ENCODE assay signal across 9 cellular contexts in genomic region chr1:236904874-236905741, GRCh38.
A peak's percentile ranks its signal among the peaks of the same experiment; 100 is the strongest.
DNase-seq lines count a peak whose midpoint lies in the region; ATAC-seq and TF ChIP-seq lines count a peak whose summit lies in the region.
"Had no signal": no experiment of that assay in that cellular context is flagged by ENCODE, and none has a peak within 500 bp of the region (broad histone marks: within the 10 kb centered on the region; RNA-seq: fewer than 3 reads in every experiment).

No MANE protein-coding gene starts in this region.

- H3K4me1 ChIP-seq in cardiac muscle cell (ENCODE audit: low read depth) = peaks cover 34% of the 10 kb centered on the region
- H3K4me1 ChIP-seq in RWPE2 (ENCODE audit: insufficient read depth, poor library complexity, severe bottlenecking) = peaks cover 4% of the 10 kb centered on the region
- H3K4me1 ChIP-seq in stomach = no peaks in the 10 kb centered on the region

- TF ChIP-seq POLR2A in stomach (IDR thresholded peaks at IDR 0.05) = no peak

- DNase-seq in cardiac muscle cell (ENCODE audit: low read depth in 1 of 2, low spot score in 1 of 2) (peak in 1 of 2 donors; percentile 62), cardiac septum (ENCODE audit: low spot score) (no peak), RWPE2 (ENCODE audit: low spot score) (no peak), fibroblast of villous mesenchyme (ENCODE audit: low read depth) (peak; percentile 90), stomach (no peak), NCI-H146 treated with DMSO at 0.1 percent for 48 hours (lab: John Stamatoyannopoulos, UW; ENCODE audit: unreplicated experiment) (no peak), pons (ENCODE audit: low spot score) (no peak)
- DNase-seq: NCI-H774 had no signal

- intact Hi-C loops in cardiac septum (cut with DNase I) = no loop called here
- intact Hi-C loops in stomach (cut with DNase I; ENCODE audit: low total_unique reads) = no loop called here

- 79 to 94% (median 86%) methylated on average over 5 of the region's 5 CpGs for WGBS in stomach, 5 donors

- H3K27ac ChIP-seq in cardiac muscle cell = peak overlapping the region; percentile 19
- H3K27ac ChIP-seq in RWPE2 (ENCODE audit: poor library complexity, severe bottlenecking) = no peak overlapping the region
- no peak overlapping the region for H3K27ac ChIP-seq in stomach

- H3K4me3 ChIP-seq in cardiac muscle cell (no peak overlapping the region), RWPE2 (ENCODE audit: severe bottlenecking) (no peak overlapping the region), fibroblast of villous mesenchyme (ENCODE audit: low read depth, low read length) (no peak overlapping the region), stomach (no peak overlapping the region)

- H3K27me3 ChIP-seq in cardiac muscle cell (no peaks in the 10 kb centered on the region), RWPE2 (ENCODE audit: insufficient read depth, poor library complexity, severe bottlenecking) (peaks cover 6% of the 10 kb centered on the region), stomach (no peaks in the 10 kb centered on the region)

- H3K9me3 ChIP-seq in cardiac muscle cell (ENCODE audit: low read depth) (no peaks in the 10 kb centered on the region), RWPE2 (ENCODE audit: severe bottlenecking) (no peaks in the 10 kb centered on the region), stomach (peaks cover 0 to 6% (median 3%) of the 10 kb centered on the region in 4 donors)

- ATAC-seq in RWPE2 (ENCODE audit: low read depth) = peak; percentile 93
- no peak for ATAC-seq in HG03378 (IDR thresholded peaks at IDR 0.05; ENCODE audit: unreplicated experiment)

- no peak for TF ChIP-seq EP300 in stomach (IDR thresholded peaks at IDR 0.05)

- H3K36me3 ChIP-seq in cardiac muscle cell (no peaks in the 10 kb centered on the region), RWPE2 (ENCODE audit: low read depth) (no peaks in the 10 kb centered on the region), stomach (peaks cover 0 to 23% (median 20%) of the 10 kb centered on the region in 4 donors)

- TF ChIP-seq CTCF in cardiac muscle cell (IDR thresholded peaks at IDR 0.05; ENCODE audit: low read depth, low read length) (no peak), RWPE2 (IDR thresholded peaks at IDR 0.05; ENCODE audit: poor library complexity, severe bottlenecking) (no peak), fibroblast of villous mesenchyme (IDR thresholded peaks at IDR 0.05; ENCODE audit: insufficient read depth, low read depth, low read length) (no peak), stomach (IDR thresholded peaks at IDR 0.05) (no peak)
